ENCODE assay signal across 25 cellular contexts in the genomic region with DNA sequence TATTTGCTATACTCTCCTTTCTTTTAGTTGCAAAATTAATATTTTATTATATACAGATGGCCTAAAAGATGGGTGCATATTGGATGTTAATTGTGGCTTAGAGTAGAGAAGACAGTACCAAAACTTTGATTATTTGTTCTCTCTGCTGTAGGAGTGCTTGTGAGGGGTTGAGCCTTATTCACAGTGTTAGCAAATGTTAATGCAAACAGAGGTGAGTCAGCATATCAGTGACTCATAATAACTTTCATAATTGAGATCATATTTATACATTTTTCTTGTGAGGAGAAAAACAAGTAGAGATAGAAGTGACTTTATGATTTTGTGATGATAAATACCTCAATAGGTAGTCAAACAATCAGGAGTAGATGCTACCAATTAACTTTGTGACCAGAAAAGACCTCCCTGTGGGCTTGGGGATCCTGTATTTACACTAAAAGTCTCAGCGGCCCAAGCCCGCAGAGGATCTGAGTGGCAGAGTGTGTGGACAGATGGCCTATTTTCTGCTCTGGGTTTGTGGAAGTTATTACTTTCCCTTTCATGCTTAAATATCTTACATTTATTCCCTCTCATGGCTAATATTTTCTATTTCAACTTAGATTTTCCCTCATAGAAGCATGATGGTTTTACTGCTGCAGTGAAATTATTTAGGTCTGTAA.
DNase-seq lines count a peak whose midpoint lies in the region; ATAC-seq, FAIRE-seq and TF ChIP-seq lines count a peak whose summit lies in the region.
"Had no signal": no experiment of that assay in that cellular context is flagged by ENCODE, and none has a peak within 500 bp of the region (broad histone marks: within the 10 kb centered on the region; RNA-seq: fewer than 3 reads in every experiment).

No MANE protein-coding gene starts in this region.

- FAIRE-seq in bronchial epithelial cell (lab: Jason Lieb, UNC), result no peak
- FAIRE-seq: frontal cortex, islet of Langerhans, RCC 7860 had no signal

- DNase-seq in DMS53 (lab: John Stamatoyannopoulos, UW), result peak; percentile 72
- DNase-seq in NCI-H460 (ENCODE audit: extremely low read depth, low read depth), result peak; percentile 31
- peak; percentile 94 for DNase-seq in bronchial epithelial cell (ENCODE audit: low read depth)
- no peak for DNase-seq in left lung
- no peak for DNase-seq in posterior vena cava (ENCODE audit: low spot score)
- no peak for DNase-seq in midbrain (lab: John Stamatoyannopoulos, UW)
- no peak for DNase-seq in central memory CD4-positive, alpha-beta T cell
- no peak for DNase-seq in activated effector memory CD4-positive, alpha-beta T cell treated with Interleukin-2 at 50 U/mL for 16 hours
- DNase-seq: activated CD4-positive, alpha-beta memory T cell treated with anti-CD3 and anti-CD28 coated beads, Interleukin-2, amount 10 ng/mL, durations not matched to agents 7 days and 5 days; activated gamma-delta T cell; activated naive CD8-positive, alpha-beta T cell treated with anti-CD3 and anti-CD28 coated beads, Interleukin-2, amount 50 U/mL, for 24 hours; activated T-cell treated with anti-CD3 and anti-CD28 coated beads for 4 hours; CD4-positive, alpha-beta memory T cell; dermis blood vessel endothelial cell; DMS79; hypothalamus; NCI-H1048; NCI-H1930; NCI-H345 had no signal

- no peaks in the 10 kb centered on the region for H3K36me3 ChIP-seq in bronchial epithelial cell (ENCODE audit: control insufficient read depth, insufficient read depth, low read length)
- no peaks in the 10 kb centered on the region for H3K36me3 ChIP-seq in left lung

- H3K27me3 ChIP-seq in bronchial epithelial cell (ENCODE audit: control insufficient read depth, insufficient read depth, low read length), result no peaks in the 10 kb centered on the region
- no peaks in the 10 kb centered on the region for H3K27me3 ChIP-seq in left lung

- intact Hi-C loops in left lung (cut with DNase I) (no loop called here), posterior vena cava (cut with DNase I) (no loop called here)

- TF ChIP-seq CTCF in bronchial epithelial cell (IDR thresholded peaks at IDR 0.05; ENCODE audit: insufficient read depth, low read length, severe bottlenecking), result no peak
- TF ChIP-seq CTCF in left lung (IDR thresholded peaks at IDR 0.05), result no peak

- ATAC-seq in left lung, result peak; percentile 88
- ATAC-seq: activated CD4-positive, CD25-positive, alpha-beta regulatory T cell treated with anti-CD3 and anti-CD28 coated beads, Interleukin-2, amount 50 U/mL, for 24 hours; activated naive CD8-positive, alpha-beta T cell treated with anti-CD3 and anti-CD28 coated beads, Interleukin-2, amount 50 U/mL, for 24 hours; stimulated activated memory B cell treated with anti-CD40 and anti-IgM and Interleukin-4, amounts not matched to agents 10 μg/mL and 1 μg/mL and 100 μg/mL, for 72 hours had no signal

- H3K4me1 ChIP-seq in left lung, result no peaks in the 10 kb centered on the region

- peaks cover 0 to 7% of the 10 kb centered on the region in 2 donors for H3K9me3 ChIP-seq in left lung

- no peak overlapping the region for H3K4me3 ChIP-seq in bronchial epithelial cell (ENCODE audit: low read depth, low read length)
- no peak overlapping the region for H3K4me3 ChIP-seq in left lung
- H3K4me3 ChIP-seq: smooth muscle cell had no signal

- H3K27ac ChIP-seq in left lung, result no peak overlapping the region

Comparison
In these comparisons a context has a peak if more than half of its experiments do, and no peak if none do; other contexts are left out.
1. DNase-seq: peak in DMS53 (single experiment), NCI-H460 (single experiment) and bronchial epithelial cell (single experiment); none in left lung (0 of 2), posterior vena cava (single experiment), midbrain (single experiment), central memory CD4-positive, alpha-beta T cell (single experiment) and activated effector memory CD4-positive, alpha-beta T cell treated with Interleukin-2 at 50 U/mL for 16 hours (single experiment).